ENCODE assay signal across 8 cellular contexts in genomic region chr12:95205685-95206084, GRCh38. TPM values are rescaled to one million over a fixed set of nuclear protein-coding genes. Genes with fewer than 3 reads are reported as not detected.
DNase-seq lines count a peak whose midpoint lies in the region; ATAC-seq and TF ChIP-seq lines count a peak whose summit lies in the region.

No MANE protein-coding gene starts in this region.

- H3K4me1 Mint-ChIP-seq in CD8-positive, alpha-beta memory T cell, result no peaks in the 10 kb centered on the region
- H3K4me1 Mint-ChIP-seq in osteocyte (ENCODE audit: unreplicated experiment), result peaks cover 54% of the 10 kb centered on the region

- ATAC-seq in GM18517 (IDR thresholded peaks at IDR 0.05; ENCODE audit: unreplicated experiment), result no peak

- H3K4me3 ChIP-seq in CD8-positive, alpha-beta memory T cell (ENCODE audit: low read length), result no peak overlapping the region
- H3K4me3 ChIP-seq in SJSA1 (no peak overlapping the region), fibroblast of pulmonary artery (replicated peaks; ENCODE audit: low read depth, low read length) (no peak overlapping the region), BE2C (ENCODE audit: low read depth, low read length) (no peak overlapping the region)

- peaks cover 1 to 11% of the 10 kb centered on the region in 2 donors for H3K27me3 Mint-ChIP-seq in CD8-positive, alpha-beta memory T cell
- no peaks in the 10 kb centered on the region for H3K27me3 Mint-ChIP-seq in osteocyte (ENCODE audit: unreplicated experiment)

- POLR2A ChIA-PET in CD8-positive, alpha-beta memory T cell (lab: Charles Lee), result no interaction called here

- no peaks in the 10 kb centered on the region for H3K9me3 ChIP-seq in CD8-positive, alpha-beta memory T cell (ENCODE audit: low read length)
- no peaks in the 10 kb centered on the region for H3K9me3 ChIP-seq in SJSA1 (replicated peaks)
- H3K9me3 ChIP-seq in BE2C, result no peaks in the 10 kb centered on the region

- no peak overlapping the region for H3K4me3 Mint-ChIP-seq in CD8-positive, alpha-beta memory T cell
- H3K4me3 Mint-ChIP-seq in osteocyte (ENCODE audit: unreplicated experiment), result peak overlapping the region; percentile 8

- peaks cover 4% of the 10 kb centered on the region for H3K4me1 ChIP-seq in CD8-positive, alpha-beta memory T cell (ENCODE audit: insufficient read depth, low read length)
- H3K4me1 ChIP-seq in SJSA1 (replicated peaks) (peaks cover 56% of the 10 kb centered on the region), BE2C (peaks cover 4% of the 10 kb centered on the region; the same call in 1 of the 2 replicates)

- DNase-seq in CD8-positive, alpha-beta memory T cell, result no peak
- DNase-seq in SJSA1 (ENCODE audit: low read depth in 1 of 2, low spot score in 2 of 2) (peak; percentile 66 to 78), fibroblast of pulmonary artery (ENCODE audit: low read depth) (peak; percentile 89), osteocyte (ENCODE audit: extremely low spot score, unreplicated experiment) (no peak), BE2C (no peak), cortex of kidney (lab: John Stamatoyannopoulos, UW) (no peak), NCI-H187 (lab: John Stamatoyannopoulos, UW) (no peak)

- peaks cover 0 to 1% (median 0%) of the 10 kb centered on the region in 3 donors for H3K36me3 Mint-ChIP-seq in CD8-positive, alpha-beta memory T cell
- H3K36me3 Mint-ChIP-seq in osteocyte (ENCODE audit: unreplicated experiment), result peaks cover 11% of the 10 kb centered on the region

- no peaks in the 10 kb centered on the region for H3K36me3 ChIP-seq in CD8-positive, alpha-beta memory T cell (ENCODE audit: insufficient read depth, low read length)
- H3K36me3 ChIP-seq in SJSA1, result peaks cover 9% of the 10 kb centered on the region; the same call in 1 of the 2 replicates
- H3K36me3 ChIP-seq in BE2C, result no peaks in the 10 kb centered on the region

- TF ChIP-seq CTCF in fibroblast of pulmonary artery (IDR thresholded peaks at IDR 0.05; ENCODE audit: low read length, missing control alignments), result no peak
- TF ChIP-seq CTCF in osteocyte (IDR thresholded peaks at IDR 0.05), result no peak
- TF ChIP-seq CTCF in BE2C (IDR thresholded peaks at IDR 0.05; ENCODE audit: low read depth, low read length), result no peak

- H3K27ac Mint-ChIP-seq in CD8-positive, alpha-beta memory T cell, result no peak overlapping the region
- peak overlapping the region; percentile 79 for H3K27ac Mint-ChIP-seq in osteocyte (ENCODE audit: unreplicated experiment)

- peak overlapping the region; percentile 45 for H3K27ac ChIP-seq in CD8-positive, alpha-beta memory T cell (ENCODE audit: low read depth, low read length)
- peak overlapping the region; percentile 90 for H3K27ac ChIP-seq in SJSA1

- no peaks in the 10 kb centered on the region for H3K27me3 ChIP-seq in CD8-positive, alpha-beta memory T cell (ENCODE audit: insufficient read depth, low read length, poor library complexity, severe bottlenecking)
- H3K27me3 ChIP-seq in SJSA1 (replicated peaks) (no peaks in the 10 kb centered on the region), BE2C (no peaks in the 10 kb centered on the region)

- H3K9me3 Mint-ChIP-seq in CD8-positive, alpha-beta memory T cell, result no peaks in the 10 kb centered on the region
- no peaks in the 10 kb centered on the region for H3K9me3 Mint-ChIP-seq in osteocyte (ENCODE audit: unreplicated experiment)

- CTCF ChIA-PET in CD8-positive, alpha-beta memory T cell (lab: Charles Lee), result interaction anchor here (1.8 kb wide), 1 partner anchor 12 kb away, joined by 6 read pairs; the partner anchor contains the start of genes FGD6 and VEZT

RNA-seq across cellular contexts. Expression of gene FGD6, which starts 11.6 kb away (rescaled TPM):
- under 1 TPM; 0.75 to 0.92 TPM for total RNA-seq in CD8-positive, alpha-beta memory T cell
- polyA plus RNA-seq in CD8-positive, alpha-beta memory T cell, result 0.36 TPM
- total RNA-seq in SJSA1 (2014; rRNA removed; shearing (Covaris generic)), result 8.2 and 8.5 TPM in 2 replicates
- total RNA-seq in osteocyte, result 11.2 and 11.9 TPM in 2 replicates
- polyA plus RNA-seq in BE2C (2012; ENCODE audit: insufficient read depth, insufficient read length, low read depth), result 2.4 TPM

RNA-seq across cellular contexts. Expression of gene VEZT, which starts 11.9 kb away (rescaled TPM):
- total RNA-seq in CD8-positive, alpha-beta memory T cell, result 10 to 100 TPM; 46.8 to 53.6 TPM
- 25.7 TPM for polyA plus RNA-seq in CD8-positive, alpha-beta memory T cell
- 73.2 and 80.4 TPM in 2 replicates for total RNA-seq in SJSA1 (2014; rRNA removed; shearing (Covaris generic))
- 65.7 and 74.7 TPM in 2 replicates for total RNA-seq in osteocyte
- polyA plus RNA-seq in BE2C (2012; ENCODE audit: insufficient read depth, insufficient read length, low read depth), result 48.4 TPM

Comparison
In these comparisons a context has a peak if more than half of its experiments do, and no peak if none do; other contexts are left out.
1. DNase-seq: peak in SJSA1 (2 of 2) and fibroblast of pulmonary artery (single experiment); none in CD8-positive, alpha-beta memory T cell (0 of 5), osteocyte (single experiment), BE2C (single experiment), cortex of kidney (single experiment) and NCI-H187 (0 of 2).